Comparison of ENCODE assay signal across 1 cellular context in the genomic region with DNA sequence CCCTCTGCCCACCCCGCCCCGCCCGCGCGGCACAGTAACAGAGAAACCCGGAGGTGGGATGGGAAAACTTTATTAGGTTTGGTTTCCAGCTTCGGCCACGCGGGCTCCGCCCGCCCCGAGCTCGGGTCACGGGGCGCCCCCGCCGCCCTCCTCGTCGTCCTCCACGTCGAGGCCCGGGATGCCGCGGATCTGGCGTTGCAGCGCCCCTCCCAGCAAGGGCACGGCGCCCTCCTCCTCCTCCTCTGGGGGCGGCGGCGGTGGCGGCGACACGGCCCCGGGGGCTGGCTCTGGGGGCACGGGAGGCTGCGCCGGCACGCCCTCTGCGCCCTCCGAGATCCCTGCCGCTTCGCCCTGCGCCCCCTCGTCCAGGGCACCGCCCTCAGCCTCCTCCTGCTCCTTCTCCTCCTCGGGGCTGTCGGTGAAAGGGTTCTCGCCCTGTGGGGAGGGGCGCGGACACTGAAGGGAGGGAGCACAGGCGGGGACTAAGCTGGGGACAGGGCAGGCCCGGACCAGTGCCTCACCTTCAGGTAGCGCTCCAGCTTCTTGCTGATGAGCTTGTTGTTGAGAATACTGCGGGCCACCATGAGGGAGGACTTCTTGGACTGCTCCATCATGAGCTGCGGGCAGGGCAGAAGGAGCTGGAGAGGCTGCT.
TF ChIP-seq lines count a peak whose summit lies in the region.

No MANE protein-coding gene starts in this region.

TF ChIP-seq in HepG2, 621 proteins besides CTCF, POLR2A, EP300 and RAD21 (continued from another document and continues in another):
- peak; percentile 79 for TF ChIP-seq PATZ1 (CRISPR knock-in tag; IDR thresholded peaks at IDR 0.05)
- peak; percentile 46 for TF ChIP-seq HNRNPK (IDR thresholded peaks at IDR 0.05; ENCODE audit: low read depth, low read length, poor library complexity, severe bottlenecking)
- TF ChIP-seq ZNF44 (CRISPR knock-in tag; IDR thresholded peaks at IDR 0.05): no peak
- peak; percentile 97 for TF ChIP-seq ZNF777 (CRISPR knock-in tag; IDR thresholded peaks at IDR 0.05)
- peak; percentile 58; the same call in 1 of the 2 replicates for TF ChIP-seq RBFOX2 (IDR thresholded peaks at IDR 0.05; ENCODE audit: low read depth, low read length)
- TF ChIP-seq ZC3H13 (CRISPR knock-in tag; IDR thresholded peaks at IDR 0.05): peak; percentile 24
- TF ChIP-seq GFI1 (CRISPR knock-in tag; IDR thresholded peaks at IDR 0.05; ENCODE audit: borderline replicate concordance): peak; percentile 63; the same call in 1 of the 2 replicates
- no peak for TF ChIP-seq ZNF678 (CRISPR knock-in tag; IDR thresholded peaks at IDR 0.05)
- peak; percentile 37; the same call in 1 of the 2 replicates for TF ChIP-seq MTA1 (CRISPR knock-in tag; IDR thresholded peaks at IDR 0.05; ENCODE audit: borderline replicate concordance)
- no peak for TF ChIP-seq MXD1 (CRISPR knock-in tag; IDR thresholded peaks at IDR 0.05)
- TF ChIP-seq, protein P1, sequence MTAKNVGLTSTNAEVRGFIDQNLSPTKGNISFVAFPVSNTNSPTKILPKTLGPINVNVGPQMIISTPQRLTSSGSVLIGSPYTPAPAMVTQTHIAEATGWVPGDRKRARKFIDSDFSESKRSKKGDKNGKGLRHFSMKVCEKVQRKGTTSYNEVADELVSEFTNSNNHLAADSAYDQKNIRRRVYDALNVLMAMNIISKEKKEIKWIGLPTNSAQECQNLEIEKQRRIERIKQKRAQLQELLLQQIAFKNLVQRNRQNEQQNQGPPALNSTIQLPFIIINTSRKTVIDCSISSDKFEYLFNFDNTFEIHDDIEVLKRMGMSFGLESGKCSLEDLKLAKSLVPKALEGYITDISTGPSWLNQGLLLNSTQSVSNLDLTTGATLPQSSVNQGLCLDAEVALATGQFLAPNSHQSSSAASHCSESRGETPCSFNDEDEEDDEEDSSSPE (CRISPR knock-in tag; IDR thresholded peaks at IDR 0.05): 0 out of 2 replicates have a peak, but pooled peaks have one; percentile 9
- peak; percentile 61; the same call in 1 of the 2 replicates for TF ChIP-seq ZNF709 (CRISPR knock-in tag; IDR thresholded peaks at IDR 0.05)
- TF ChIP-seq ZNF556 (CRISPR knock-in tag; IDR thresholded peaks at IDR 0.05; ENCODE audit: borderline replicate concordance): peak; percentile 29; the same call in 1 of the 2 replicates
- peak; percentile 80; the same call in 1 of the 2 replicates for TF ChIP-seq REL (CRISPR knock-in tag; conservative IDR thresholded peaks at IDR 0.05)
- peak; percentile 6; the same call in 1 of the 2 replicates for TF ChIP-seq ZSCAN31 (CRISPR knock-in tag; IDR thresholded peaks at IDR 0.05; ENCODE audit: low read depth)
- no peak for TF ChIP-seq MIER3 (CRISPR knock-in tag; IDR thresholded peaks at IDR 0.05; ENCODE audit: borderline replicate concordance)
- TF ChIP-seq ZNF563 (CRISPR knock-in tag; IDR thresholded peaks at IDR 0.05): 0 out of 2 replicates have a peak, but pooled peaks have one; percentile 6
- no peak for TF ChIP-seq ZNF101 (CRISPR knock-in tag; IDR thresholded peaks at IDR 0.05; ENCODE audit: borderline replicate concordance, low read depth)
- no peak for TF ChIP-seq NR2F6 (IDR thresholded peaks at IDR 0.05)
- TF ChIP-seq NR2F6 (CRISPR knock-in tag; IDR thresholded peaks at IDR 0.05): no peak; the same call in 1 of the 2 replicates
- peak; percentile 59 for TF ChIP-seq SAP130 (CRISPR knock-in tag; IDR thresholded peaks at IDR 0.05; ENCODE audit: low read depth)
- TF ChIP-seq PHF21A (CRISPR knock-in tag; IDR thresholded peaks at IDR 0.05): peak; percentile 7; the same call in 1 of the 2 replicates
- TF ChIP-seq ZBTB40 (IDR thresholded peaks at IDR 0.05): peak; percentile 74
- peak; percentile 99 for TF ChIP-seq ZBTB40 (CRISPR knock-in tag; IDR thresholded peaks at IDR 0.05)
- TF ChIP-seq, protein P2, sequence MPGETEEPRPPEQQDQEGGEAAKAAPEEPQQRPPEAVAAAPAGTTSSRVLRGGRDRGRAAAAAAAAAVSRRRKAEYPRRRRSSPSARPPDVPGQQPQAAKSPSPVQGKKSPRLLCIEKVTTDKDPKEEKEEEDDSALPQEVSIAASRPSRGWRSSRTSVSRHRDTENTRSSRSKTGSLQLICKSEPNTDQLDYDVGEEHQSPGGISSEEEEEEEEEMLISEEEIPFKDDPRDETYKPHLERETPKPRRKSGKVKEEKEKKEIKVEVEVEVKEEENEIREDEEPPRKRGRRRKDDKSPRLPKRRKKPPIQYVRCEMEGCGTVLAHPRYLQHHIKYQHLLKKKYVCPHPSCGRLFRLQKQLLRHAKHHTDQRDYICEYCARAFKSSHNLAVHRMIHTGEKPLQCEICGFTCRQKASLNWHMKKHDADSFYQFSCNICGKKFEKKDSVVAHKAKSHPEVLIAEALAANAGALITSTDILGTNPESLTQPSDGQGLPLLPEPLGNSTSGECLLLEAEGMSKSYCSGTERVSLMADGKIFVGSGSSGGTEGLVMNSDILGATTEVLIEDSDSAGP (CRISPR knock-in tag; IDR thresholded peaks at IDR 0.05; ENCODE audit: borderline replicate concordance): peak; percentile 80; the same call in 1 of the 2 replicates
- peak; percentile 70 for TF ChIP-seq POLR2G (IDR thresholded peaks at IDR 0.05; ENCODE audit: low read depth, low read length)
- no peak for TF ChIP-seq MAFK (conservative IDR thresholded peaks at IDR 0.05 in 1 of 2, IDR thresholded peaks at IDR 0.05 in 1 of 2; ENCODE audit: low read length in 2 of 2)
- TF ChIP-seq, protein P3, sequence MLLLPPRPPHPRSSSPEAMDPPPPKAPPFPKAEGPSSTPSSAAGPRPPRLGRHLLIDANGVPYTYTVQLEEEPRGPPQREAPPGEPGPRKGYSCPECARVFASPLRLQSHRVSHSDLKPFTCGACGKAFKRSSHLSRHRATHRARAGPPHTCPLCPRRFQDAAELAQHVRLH (CRISPR knock-in tag; IDR thresholded peaks at IDR 0.05; ENCODE audit: borderline replicate concordance, low read depth): peak; percentile 67; the same call in 1 of the 2 replicates
- TF ChIP-seq ISL2 (CRISPR knock-in tag; IDR thresholded peaks at IDR 0.05): 0 out of 2 replicates have a peak, but pooled peaks have one; percentile 11
- no peak for TF ChIP-seq NONO (IDR thresholded peaks at IDR 0.05)
- TF ChIP-seq NONO (CRISPR knock-in tag; conservative IDR thresholded peaks at IDR 0.05): peak; percentile 78; the same call in 1 of the 2 replicates
- no peak; the same call in 1 of the 2 replicates for TF ChIP-seq SOX5 (CRISPR knock-in tag; IDR thresholded peaks at IDR 0.05; ENCODE audit: borderline replicate concordance)
- TF ChIP-seq, protein P4, sequence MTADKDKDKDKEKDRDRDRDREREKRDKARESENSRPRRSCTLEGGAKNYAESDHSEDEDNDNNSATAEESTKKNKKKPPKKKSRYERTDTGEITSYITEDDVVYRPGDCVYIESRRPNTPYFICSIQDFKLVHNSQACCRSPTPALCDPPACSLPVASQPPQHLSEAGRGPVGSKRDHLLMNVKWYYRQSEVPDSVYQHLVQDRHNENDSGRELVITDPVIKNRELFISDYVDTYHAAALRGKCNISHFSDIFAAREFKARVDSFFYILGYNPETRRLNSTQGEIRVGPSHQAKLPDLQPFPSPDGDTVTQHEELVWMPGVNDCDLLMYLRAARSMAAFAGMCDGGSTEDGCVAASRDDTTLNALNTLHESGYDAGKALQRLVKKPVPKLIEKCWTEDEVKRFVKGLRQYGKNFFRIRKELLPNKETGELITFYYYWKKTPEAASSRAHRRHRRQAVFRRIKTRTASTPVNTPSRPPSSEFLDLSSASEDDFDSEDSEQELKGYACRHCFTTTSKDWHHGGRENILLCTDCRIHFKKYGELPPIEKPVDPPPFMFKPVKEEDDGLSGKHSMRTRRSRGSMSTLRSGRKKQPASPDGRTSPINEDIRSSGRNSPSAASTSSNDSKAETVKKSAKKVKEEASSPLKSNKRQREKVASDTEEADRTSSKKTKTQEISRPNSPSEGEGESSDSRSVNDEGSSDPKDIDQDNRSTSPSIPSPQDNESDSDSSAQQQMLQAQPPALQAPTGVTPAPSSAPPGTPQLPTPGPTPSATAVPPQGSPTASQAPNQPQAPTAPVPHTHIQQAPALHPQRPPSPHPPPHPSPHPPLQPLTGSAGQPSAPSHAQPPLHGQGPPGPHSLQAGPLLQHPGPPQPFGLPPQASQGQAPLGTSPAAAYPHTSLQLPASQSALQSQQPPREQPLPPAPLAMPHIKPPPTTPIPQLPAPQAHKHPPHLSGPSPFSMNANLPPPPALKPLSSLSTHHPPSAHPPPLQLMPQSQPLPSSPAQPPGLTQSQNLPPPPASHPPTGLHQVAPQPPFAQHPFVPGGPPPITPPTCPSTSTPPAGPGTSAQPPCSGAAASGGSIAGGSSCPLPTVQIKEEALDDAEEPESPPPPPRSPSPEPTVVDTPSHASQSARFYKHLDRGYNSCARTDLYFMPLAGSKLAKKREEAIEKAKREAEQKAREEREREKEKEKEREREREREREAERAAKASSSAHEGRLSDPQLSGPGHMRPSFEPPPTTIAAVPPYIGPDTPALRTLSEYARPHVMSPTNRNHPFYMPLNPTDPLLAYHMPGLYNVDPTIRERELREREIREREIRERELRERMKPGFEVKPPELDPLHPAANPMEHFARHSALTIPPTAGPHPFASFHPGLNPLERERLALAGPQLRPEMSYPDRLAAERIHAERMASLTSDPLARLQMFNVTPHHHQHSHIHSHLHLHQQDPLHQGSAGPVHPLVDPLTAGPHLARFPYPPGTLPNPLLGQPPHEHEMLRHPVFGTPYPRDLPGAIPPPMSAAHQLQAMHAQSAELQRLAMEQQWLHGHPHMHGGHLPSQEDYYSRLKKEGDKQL (CRISPR knock-in tag; IDR thresholded peaks at IDR 0.05; ENCODE audit: low read depth): no peak
